Comparison of ENCODE assay signal across 24 cellular contexts in the genomic region with DNA sequence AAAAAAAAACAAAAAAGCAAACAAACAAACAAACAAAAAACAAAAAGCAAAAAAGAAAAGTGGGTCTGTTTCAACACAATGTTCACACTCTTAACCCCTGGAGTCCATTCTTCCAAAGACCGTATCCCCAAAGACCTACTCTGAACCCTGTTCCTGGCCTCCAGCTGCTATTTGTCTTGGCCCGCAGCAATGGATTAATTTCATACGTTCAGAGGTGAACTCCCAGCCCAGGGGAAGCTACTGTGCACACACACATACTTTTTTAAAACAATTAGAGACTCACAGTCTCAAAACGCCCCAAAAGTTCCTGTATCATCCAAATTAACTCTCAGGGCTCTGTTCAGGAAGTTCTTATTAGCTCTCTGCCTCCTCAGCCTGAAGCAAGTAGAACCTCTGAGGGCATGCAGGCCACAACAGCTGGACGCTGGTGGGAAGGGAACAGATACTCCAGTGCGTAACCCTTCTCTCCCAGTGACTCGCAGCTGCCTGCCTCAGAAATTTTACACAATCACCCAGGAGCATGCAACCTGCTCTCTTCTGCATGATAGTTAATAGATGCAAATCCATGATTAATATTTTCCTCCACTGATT.
"Had no signal": no experiment of that assay in that cellular context is flagged by ENCODE, and none has a peak within 500 bp of the region (broad histone marks: within the 10 kb centered on the region; RNA-seq: fewer than 3 reads in every experiment).

No MANE protein-coding gene starts in this region.

- H3K27ac Mint-ChIP-seq: activated B cell treated with CpG ODN at 0.5 μM for 24 hours; activated naive CD8-positive, alpha-beta T cell treated with anti-CD3 and anti-CD28 coated beads for 36 hours; activated T-helper 2 cell treated with anti-CD3 and anti-CD28 coated beads, Interferon-gamma antibody, Interleukin-2, Interleukin-4, amounts not matched to agents 10 μg/mL and 5 μg/mL and 100 μg/mL, durations not matched to agents 14 hours and 24 hours and 36 hours; effector memory CD8-positive, alpha-beta T cell; nephron progenitor cell; stimulated activated naive B cell treated with anti-CD40 and anti-IgM and Interleukin-4, amounts not matched to agents 10 μg/mL and 1 μg/mL and 100 μg/mL, for 72 hours had no signal

- H3K9me3 Mint-ChIP-seq: activated T-cell treated with anti-CD3 and anti-CD28 coated beads, Interleukin-2, amount 50 U/mL, for 4 hours; activated T-helper 2 cell treated with anti-CD3 and anti-CD28 coated beads, Interferon-gamma antibody, Interleukin-2, Interleukin-4, amounts not matched to agents 10 μg/mL and 5 μg/mL and 100 μg/mL, durations not matched to agents 14 hours and 24 hours and 36 hours; central memory CD8-positive, alpha-beta T cell; effector memory CD8-positive, alpha-beta T cell had no signal

- H3K36me3 ChIP-seq: breast epithelium, colonic mucosa, right lobe of liver, vagina had no signal

- H3K4me1 ChIP-seq: breast epithelium, colonic mucosa, right lobe of liver, vagina had no signal

- H3K9me3 ChIP-seq: breast epithelium, colonic mucosa, right lobe of liver, vagina had no signal

- H3K27ac ChIP-seq: breast epithelium, colonic mucosa, dorsolateral prefrontal cortex, right lobe of liver, vagina had no signal

- H3K36me3 Mint-ChIP-seq: activated naive CD8-positive, alpha-beta T cell treated with anti-CD3 and anti-CD28 coated beads for 36 hours had no signal

- H3K4me3 Mint-ChIP-seq: activated B cell treated with CpG ODN at 0.5 μM for 24 hours; activated naive CD8-positive, alpha-beta T cell treated with anti-CD3 and anti-CD28 coated beads for 36 hours; activated T-cell treated with anti-CD3 and anti-CD28 coated beads, Interleukin-2, amount 50 U/mL, for 4 hours; central memory CD8-positive, alpha-beta T cell; effector memory CD8-positive, alpha-beta T cell; nephron progenitor cell; stimulated activated naive B cell treated with anti-CD40 and anti-IgM and Interleukin-4, amounts not matched to agents 10 μg/mL and 1 μg/mL and 100 μg/mL, for 72 hours had no signal

- H3K4me3 ChIP-seq: breast epithelium, colonic mucosa, dorsolateral prefrontal cortex, right lobe of liver, smooth muscle cell, vagina had no signal

- H3K4me1 Mint-ChIP-seq: activated naive CD8-positive, alpha-beta T cell treated with anti-CD3 and anti-CD28 coated beads for 36 hours; central memory CD8-positive, alpha-beta T cell had no signal

- ATAC-seq: activated T-cell treated with anti-CD3 and anti-CD28 coated beads, Interleukin-2, amount 50 U/mL, for 4 hours; effector memory CD8-positive, alpha-beta T cell; esophagus mucosa; stimulated activated naive B cell treated with anti-CD40 and anti-IgM and Interleukin-4, amounts not matched to agents 10 μg/mL and 1 μg/mL and 100 μg/mL, for 72 hours had no signal

- H3K27me3 Mint-ChIP-seq: activated B cell treated with CpG ODN at 0.5 μM for 24 hours had no signal

- H3K27me3 ChIP-seq: breast epithelium, colonic mucosa, right lobe of liver, vagina had no signal

- DNase-seq: activated B cell treated with CpG ODN at 0.5 μM for 24 hours; activated CD4-positive, alpha-beta T cell treated with anti-CD3 and anti-CD28 coated beads for 4 hours; activated CD4-positive, alpha-beta T cell treated with anti-CD3 and anti-CD28 coated beads, Interleukin-2, amount 50 U/mL, for 48 hours; activated CD8-positive, alpha-beta memory T cell treated with anti-CD3 and anti-CD28 coated beads, Interleukin-2, amount 50 U/mL, for 48 hours; activated naive CD4-positive, alpha-beta T cell; activated naive CD8-positive, alpha-beta T cell treated with anti-CD3 and anti-CD28 coated beads for 36 hours; activated T-cell treated with anti-CD3 and anti-CD28 coated beads, Interleukin-2, amount 50 U/mL, for 4 hours; colonic mucosa; dorsolateral prefrontal cortex; effector memory CD8-positive, alpha-beta T cell; hippocampal formation; nephron progenitor cell; occipital lobe; right lobe of liver; stimulated activated CD4-positive, alpha-beta T cell treated with anti-CD3 and anti-CD28 coated beads, Interleukin-2, amount 100 ng/mL, for 48 hours; stimulated activated CD8-positive, alpha-beta memory T cell treated with anti-CD3 and anti-CD28 coated beads, Interleukin-4, amount 100 ng/mL, for 48 hours; stimulated activated naive B cell treated with anti-CD40 and anti-IgM and Interleukin-4, amounts not matched to agents 10 μg/mL and 1 μg/mL and 100 μg/mL, for 72 hours; trophoblast cell had no signal
